Comparison of ENCODE assay signal across 12 cellular contexts in the genomic region with DNA sequence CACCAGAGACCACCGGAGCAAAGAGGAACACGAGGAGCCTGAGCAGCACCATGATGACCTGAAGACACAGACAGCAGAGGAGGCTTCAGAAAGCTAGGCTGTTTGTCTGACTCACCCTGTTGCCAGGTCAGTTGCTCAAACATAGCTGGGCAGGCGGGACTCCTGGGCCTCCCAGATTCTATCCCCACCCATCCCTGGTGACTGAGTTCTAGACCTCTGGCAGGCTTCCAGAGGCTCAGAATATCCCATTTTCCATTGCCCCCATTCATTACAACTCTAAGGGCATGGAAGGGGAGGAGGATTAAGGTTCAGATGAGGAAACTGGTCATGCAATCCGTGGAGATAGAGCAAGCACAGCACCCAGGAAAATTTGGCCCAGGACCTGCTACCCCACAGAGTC. TPM values are rescaled to one million over a fixed set of nuclear protein-coding genes. Genes with fewer than 3 reads are reported as not detected.
DNase-seq lines count a peak whose midpoint lies in the region; ATAC-seq, FAIRE-seq and TF ChIP-seq lines count a peak whose summit lies in the region.
"Had no signal": no experiment of that assay in that cellular context is flagged by ENCODE, and none has a peak within 500 bp of the region (broad histone marks: within the 10 kb centered on the region; RNA-seq: fewer than 3 reads in every experiment).

A gene with protein sequence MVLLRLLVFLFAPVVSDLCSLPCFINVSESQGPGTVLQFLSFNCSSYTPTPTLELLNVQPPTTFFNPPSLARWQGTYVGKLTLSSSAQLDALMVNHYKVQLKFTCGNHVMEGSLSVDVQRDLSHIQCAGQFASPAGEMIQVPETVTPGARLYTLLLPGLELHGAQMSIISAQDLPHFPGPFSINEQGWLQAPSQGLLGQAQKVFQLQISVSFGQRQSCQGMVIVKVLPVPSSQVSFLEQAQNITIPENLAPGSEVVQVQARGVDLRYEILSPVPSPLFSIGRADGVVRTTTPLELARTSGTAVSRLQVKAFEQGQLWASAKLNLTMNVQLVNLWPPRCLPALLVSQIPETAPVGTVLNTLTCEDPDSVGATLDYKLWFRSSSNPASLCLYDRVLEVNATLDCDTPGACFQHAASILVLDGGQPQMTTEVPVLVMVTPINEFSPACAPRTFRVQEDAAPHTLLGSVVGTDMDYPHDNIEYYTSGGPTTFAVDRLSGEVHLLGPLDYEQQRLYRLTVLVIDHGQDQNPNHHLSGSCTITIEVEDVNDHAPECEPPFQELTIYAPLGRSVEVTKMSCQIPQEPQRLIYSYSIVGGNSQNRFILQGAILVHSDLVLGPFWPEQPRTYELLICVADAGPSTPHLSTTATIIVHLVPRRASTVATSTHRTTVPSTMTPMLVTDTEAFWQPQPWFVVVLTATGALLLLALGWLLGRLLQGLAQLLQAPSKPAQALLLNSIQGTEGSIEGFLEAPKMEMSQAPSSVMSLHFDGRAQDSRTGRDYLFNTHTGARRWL (minus strand): TSS at position 113 of the 400 bp plus-strand sequence. CDS start 61 bp downstream, at position 52.

- DNase-seq in H7: peak; percentile 20
- DNase-seq in RCC 7860 (ENCODE audit: low spot score): peak; percentile 46
- peak; percentile 83 for DNase-seq in fibroblast of gingiva (ENCODE audit: low read depth)
- DNase-seq in smooth muscle cell (lab: John Stamatoyannopoulos, UW; ENCODE audit: unreplicated experiment): no peak
- no peak for DNase-seq in globus pallidus (ENCODE audit: low spot score)
- no peak for DNase-seq in NCI-H1694 treated with DMSO at 0.1 percent for 48 hours (lab: John Stamatoyannopoulos, UW)
- DNase-seq: activated B cell treated with CpG ODN at 0.5 μM for 24 hours; activated naive CD4-positive, alpha-beta T cell treated with Interleukin-2 at 50 U/mL for 16 hours; GDM1 had no signal

- no peaks in the 10 kb centered on the region for H3K79me2 ChIP-seq in smooth muscle cell (ENCODE audit: low read depth)

- H3K36me3 ChIP-seq in H7 (replicated peaks; ENCODE audit: control insufficient read depth, insufficient read depth, low read length) (no peaks in the 10 kb centered on the region), smooth muscle cell (ENCODE audit: low read depth) (no peaks in the 10 kb centered on the region)
- H3K36me3 ChIP-seq: HAP-1 had no signal

- no peak within 1 kb of the TSS for H3K4me3 ChIP-seq in H7 (ENCODE audit: insufficient read depth, low read depth, low read length)
- H3K4me3 ChIP-seq in smooth muscle cell: no peak within 1 kb of the TSS
- H3K4me3 ChIP-seq: HAP-1 had no signal

- H3K4me2 ChIP-seq in smooth muscle cell: no peak within 1 kb of the TSS

- no peak for TF ChIP-seq CTCF in smooth muscle cell (IDR thresholded peaks at IDR 0.05; ENCODE audit: borderline replicate concordance, insufficient read depth, poor library complexity, severe bottlenecking)

- no peaks in the 10 kb centered on the region for H3K9me3 ChIP-seq in smooth muscle cell (replicated peaks; ENCODE audit: low read depth)
- H3K9me3 ChIP-seq: HAP-1 had no signal

- no peak within 1 kb of the TSS for H2AFZ ChIP-seq in smooth muscle cell (ENCODE audit: low read depth)

- H4K20me1 ChIP-seq in smooth muscle cell (ENCODE audit: low read depth): no peaks in the 10 kb centered on the region

- FAIRE-seq in RCC 7860 (lab: Jason Lieb, UNC): no peak

- peak within 1 kb of the TSS; percentile 39 for H3K9ac ChIP-seq in smooth muscle cell (ENCODE audit: low read depth)

- WGBS in smooth muscle cell (ENCODE audit: low lambda C conversion rate): 60% methylated on average over 4 of the region's 4 CpGs

- H3F3A ChIP-seq in smooth muscle cell (ENCODE audit: low read depth): no peaks in the 10 kb centered on the region

- peaks cover 17% of the 10 kb centered on the region for H3K27me3 ChIP-seq in H7 (ENCODE audit: control insufficient read depth, insufficient read depth, low read length)
- no peaks in the 10 kb centered on the region for H3K27me3 ChIP-seq in smooth muscle cell (ENCODE audit: low read depth)

- peak within 1 kb of the TSS; percentile 29 for H3K27ac ChIP-seq in smooth muscle cell (ENCODE audit: low read depth)

- H3K4me1 ChIP-seq in smooth muscle cell (ENCODE audit: low read depth): peaks cover 6% of the 10 kb centered on the region
- H3K4me1 ChIP-seq: HAP-1 had no signal

- no peak for ATAC-seq in GM18867 (IDR thresholded peaks at IDR 0.05; ENCODE audit: unreplicated experiment)

RNA-seq across cellular contexts. Expression of the gene that starts here (rescaled TPM):
- not detected in 2 replicates for total RNA-seq in H7 (2014; rRNA removed; shearing (Covaris generic))
- total RNA-seq in smooth muscle cell: 0.31 and 4.8 TPM in 2 replicates
- 0.84 TPM in 1 of 2 replicates, not detected in the other for polyA plus RNA-seq in smooth muscle cell
- total RNA-seq: activated B cell treated with CpG ODN at 0.5 μM for 24 hours, pulmonary artery endothelial cell had no signal

Comparison
In these comparisons a context has a peak if more than half of its experiments do, and no peak if none do; other contexts are left out.
1. Peak in DNase-seq in H7; RNA of the gene not detected or under 1 TPM.
2. DNase-seq: peak in RCC 7860 (single experiment) and fibroblast of gingiva (single experiment); none in smooth muscle cell (single experiment), globus pallidus (single experiment) and NCI-H1694 treated with DMSO at 0.1 percent for 48 hours (single experiment).